Comparison of ENCODE assay signal across 1 cellular context in genomic region chr3:188523291-188523690, GRCh38.
TF ChIP-seq lines count a peak whose summit lies in the region.

No MANE protein-coding gene starts in this region.

TF ChIP-seq in IMR-90, 13 proteins besides CTCF, POLR2A, EP300 and RAD21 (continued from another document):
- no peak for TF ChIP-seq MAFK (IDR thresholded peaks at IDR 0.05; ENCODE audit: low read depth, low read length)
- no peak for TF ChIP-seq NFE2L2 (IDR thresholded peaks at IDR 0.05; ENCODE audit: low read depth, low read length)
- TF ChIP-seq SMC3 (IDR thresholded peaks at IDR 0.05; ENCODE audit: low read depth, low read length), result no peak
- TF ChIP-seq ELK1 (IDR thresholded peaks at IDR 0.05; ENCODE audit: borderline replicate concordance, low read depth, low read length), result no peak
- TF ChIP-seq MAZ (IDR thresholded peaks at IDR 0.05; ENCODE audit: borderline replicate concordance, low read depth, low read length), result no peak
TF ChIP-seq in IMR-90: peak in this region for 0.
